ENCODE assay signal across 23 cellular contexts in the genomic region with DNA sequence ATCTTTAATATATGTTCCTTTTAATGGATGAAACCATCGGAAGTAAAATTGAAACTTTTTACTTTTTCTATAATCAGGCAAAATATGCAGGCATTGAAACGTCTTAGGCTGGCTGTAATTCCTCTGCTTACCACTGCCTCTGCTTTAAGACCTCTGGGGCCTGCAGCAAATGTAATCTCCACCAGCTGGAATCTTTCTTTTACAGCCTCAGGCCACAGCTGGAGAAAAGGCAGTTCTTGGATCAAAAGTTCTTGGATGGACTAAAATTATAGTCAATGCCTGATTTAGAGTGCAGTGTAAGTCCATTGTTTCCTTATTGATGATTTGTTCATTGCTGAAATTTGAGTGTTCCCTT.
A peak's percentile ranks its signal among the peaks of the same experiment; 100 is the strongest.
DNase-seq lines count a peak whose midpoint lies in the region; ATAC-seq and TF ChIP-seq lines count a peak whose summit lies in the region.
"Had no signal": no experiment of that assay in that cellular context is flagged by ENCODE, and none has a peak within 500 bp of the region (broad histone marks: within the 10 kb centered on the region; RNA-seq: fewer than 3 reads in every experiment).

No MANE protein-coding gene starts in this region.

- H3K9me3 ChIP-seq in breast epithelium (peaks cover 6 to 30% of the 10 kb centered on the region in 2 donors), adipocyte (ENCODE audit: control insufficient read depth, low read length) (peaks cover 22% of the 10 kb centered on the region)
- H3K9me3 ChIP-seq in CD8-positive, alpha-beta T cell (ENCODE audit: low read length): no peaks in the 10 kb centered on the region
- H3K9me3 ChIP-seq: neutrophil had no signal

- TF ChIP-seq POLR2A in breast epithelium (IDR thresholded peaks at IDR 0.05): no peak

- H3K4me1 Mint-ChIP-seq in MCF 10A (ENCODE audit: insufficient read depth, unreplicated experiment): peaks cover 6% of the 10 kb centered on the region
- no peaks in the 10 kb centered on the region for H3K4me1 Mint-ChIP-seq in CD8-positive, alpha-beta T cell (ENCODE audit: low read depth)
- H3K4me1 Mint-ChIP-seq: activated B cell treated with CpG ODN at 0.5 μM for 24 hours; activated CD4-positive, alpha-beta memory T cell treated with anti-CD3 and anti-CD28 coated beads, Interleukin-2, amount 10 ng/mL, durations not matched to agents 7 days and 5 days had no signal

- H3K27me3 ChIP-seq in breast epithelium (no peaks in the 10 kb centered on the region), adipocyte (replicated peaks; ENCODE audit: control insufficient read depth, insufficient read depth, low read length) (no peaks in the 10 kb centered on the region)
- no peaks in the 10 kb centered on the region for H3K27me3 ChIP-seq in CD8-positive, alpha-beta T cell (ENCODE audit: insufficient read depth, low read length)
- H3K27me3 ChIP-seq: neutrophil, spleen had no signal

- H3K27ac Mint-ChIP-seq in MCF 10A (ENCODE audit: low read depth, unreplicated experiment): no peak overlapping the region
- no peak overlapping the region for H3K27ac Mint-ChIP-seq in CD8-positive, alpha-beta T cell
- H3K27ac Mint-ChIP-seq: activated B cell treated with CpG ODN at 0.5 μM for 24 hours; activated CD4-positive, alpha-beta memory T cell treated with anti-CD3 and anti-CD28 coated beads, Interleukin-2, amount 10 ng/mL, durations not matched to agents 7 days and 5 days; T-helper 2 cell treated with Interferon-gamma antibody and Interleukin-4, amounts not matched to agents 5 μg/mL and 100 μg/mL, for 36 hours had no signal

- POLR2A ChIA-PET in MCF 10A (lab: Yijun Ruan, JAX): no interaction called here
- POLR2A ChIA-PET in CD8-positive, alpha-beta T cell (lab: Charles Lee): no interaction called here

- CTCF ChIA-PET in MCF 10A (lab: Yijun Ruan, JAX): no interaction called here
- CTCF ChIA-PET in CD8-positive, alpha-beta T cell (lab: Charles Lee): no interaction called here

- intact Hi-C loops in MCF 10A (cut with micrococcal nuclease) (no loop called here), breast epithelium (cut with DNase I; ENCODE audit: low total_unique reads) (no loop called here)
- intact Hi-C loops in CD8-positive, alpha-beta T cell (cut with DNase I, micrococcal nuclease): no loop called here

- TF ChIP-seq CTCF in MCF 10A (IDR thresholded peaks at IDR 0.05; ENCODE audit: unreplicated experiment): no peak
- TF ChIP-seq CTCF in breast epithelium (IDR thresholded peaks at IDR 0.05): no peak
- no peak for TF ChIP-seq CTCF in GM20000 (IDR thresholded peaks at IDR 0.05; ENCODE audit: extremely low read depth, missing control alignments)
- no peak for TF ChIP-seq CTCF in CD8-positive, alpha-beta T cell (IDR thresholded peaks at IDR 0.05)

- DNase-seq in MCF 10A (ENCODE audit: unreplicated experiment) (peak; percentile 20), breast epithelium (ENCODE audit: low spot score in 2 of 2) (no peak), adipocyte (ENCODE audit: low read depth) (peak; percentile 64), glomerular visceral epithelial cell (ENCODE audit: extremely low spot score) (peak; percentile 15), GM20000 (ENCODE audit: low spot score) (no peak), DMS53 treated with DMSO at 0.1 percent for 48 hours (lab: John Stamatoyannopoulos, UW; ENCODE audit: unreplicated experiment) (no peak)
- DNase-seq in CD8-positive, alpha-beta T cell: no peak
- DNase-seq: 8988T; activated B cell treated with CpG ODN at 0.5 μM for 24 hours; activated CD4-positive, alpha-beta memory T cell treated with anti-CD3 and anti-CD28 coated beads, Interleukin-2, amount 10 ng/mL, durations not matched to agents 7 days and 5 days; activated naive CD4-positive, alpha-beta T cell treated with Interleukin-2 at 50 U/mL for 16 hours; aorta; effector CD8-positive, alpha-beta T cell; glutamatergic neuron; NCI-H1048; NCI-H2029 treated with DMSO at 0.1 percent for 48 hours; spleen had no signal

- BruUV-seq in MCF 10A (replicated peaks; lab: Mats Ljungman, UMichigan): no TSS peak

- no peak overlapping the region for H3K27ac ChIP-seq in breast epithelium
- H3K27ac ChIP-seq in CD8-positive, alpha-beta T cell (ENCODE audit: low read depth, low read length): no peak overlapping the region
- H3K27ac ChIP-seq: C4-2B, neutrophil, spleen had no signal

- H3K36me3 Mint-ChIP-seq in MCF 10A (ENCODE audit: insufficient read depth, unreplicated experiment): no peaks in the 10 kb centered on the region
- no peaks in the 10 kb centered on the region for H3K36me3 Mint-ChIP-seq in CD8-positive, alpha-beta T cell

- peaks cover 33% of the 10 kb centered on the region for H3K9me3 Mint-ChIP-seq in MCF 10A (ENCODE audit: unreplicated experiment)
- peaks cover 17% of the 10 kb centered on the region for H3K9me3 Mint-ChIP-seq in CD8-positive, alpha-beta T cell

- no peak for ATAC-seq in GM19452 (IDR thresholded peaks at IDR 0.05; ENCODE audit: unreplicated experiment)
- ATAC-seq in CD8-positive, alpha-beta T cell: no peak
- ATAC-seq: esophagus mucosa, K562 had no signal

- H3K27me3 Mint-ChIP-seq in MCF 10A (ENCODE audit: insufficient read depth, unreplicated experiment): no peaks in the 10 kb centered on the region
- H3K27me3 Mint-ChIP-seq in CD8-positive, alpha-beta T cell (ENCODE audit: low read depth): no peaks in the 10 kb centered on the region
- H3K27me3 Mint-ChIP-seq: activated B cell treated with CpG ODN at 0.5 μM for 24 hours; activated CD4-positive, alpha-beta memory T cell treated with anti-CD3 and anti-CD28 coated beads, Interleukin-2, amount 10 ng/mL, durations not matched to agents 7 days and 5 days had no signal

- H3K36me3 ChIP-seq in breast epithelium (no peaks in the 10 kb centered on the region), adipocyte (ENCODE audit: control insufficient read depth, insufficient read depth, low read length, severe bottlenecking) (no peaks in the 10 kb centered on the region)
- no peaks in the 10 kb centered on the region for H3K36me3 ChIP-seq in CD8-positive, alpha-beta T cell (ENCODE audit: insufficient read depth, low read length)
- H3K36me3 ChIP-seq: neutrophil, spleen had no signal

- no peak overlapping the region for H3K9ac ChIP-seq in adipocyte (ENCODE audit: low read length)

- H3K4me1 ChIP-seq in breast epithelium: no peaks in the 10 kb centered on the region
- H3K4me1 ChIP-seq in adipocyte (ENCODE audit: control insufficient read depth, insufficient read depth, low read length): no peaks in the 10 kb centered on the region
- H3K4me1 ChIP-seq in CD8-positive, alpha-beta T cell (ENCODE audit: insufficient read depth, low read length): no peaks in the 10 kb centered on the region
- H3K4me1 ChIP-seq: spleen had no signal

- no peak overlapping the region for H3K4me3 Mint-ChIP-seq in MCF 10A (ENCODE audit: unreplicated experiment)
- no peak overlapping the region for H3K4me3 Mint-ChIP-seq in CD8-positive, alpha-beta T cell
- H3K4me3 Mint-ChIP-seq: activated B cell treated with CpG ODN at 0.5 μM for 24 hours; activated CD4-positive, alpha-beta memory T cell treated with anti-CD3 and anti-CD28 coated beads, Interleukin-2, amount 10 ng/mL, durations not matched to agents 7 days and 5 days; T-helper 2 cell treated with Interferon-gamma antibody and Interleukin-4, amounts not matched to agents 5 μg/mL and 100 μg/mL, for 36 hours had no signal

- H3K4me3 ChIP-seq in breast epithelium (no peak overlapping the region), adipocyte (ENCODE audit: low read length) (no peak overlapping the region)
- no peak overlapping the region for H3K4me3 ChIP-seq in CD8-positive, alpha-beta T cell (ENCODE audit: low read depth, low read length)
- H3K4me3 ChIP-seq: K562, spleen had no signal

Comparison
In these comparisons a context has a peak if more than half of its experiments do, and no peak if none do; other contexts are left out.
1. DNase-seq: peak in MCF 10A (single experiment), adipocyte (single experiment) and glomerular visceral epithelial cell (single experiment); none in breast epithelium (0 of 2), GM20000 (single experiment), CD8-positive, alpha-beta T cell (0 of 7) and DMS53 treated with DMSO at 0.1 percent for 48 hours (single experiment).